Comparison of ENCODE assay signal across 11 cellular contexts in genomic region chr4:48489683-48490011, GRCh38. TPM values are rescaled to one million over a fixed set of nuclear protein-coding genes. Genes with fewer than 3 reads are reported as not detected.
DNase-seq lines count a peak whose midpoint lies in the region; ATAC-seq, FAIRE-seq and TF ChIP-seq lines count a peak whose summit lies in the region.
"Had no signal": no experiment of that assay in that cellular context is flagged by ENCODE, and none has a peak within 500 bp of the region (broad histone marks: within the 10 kb centered on the region; RNA-seq: fewer than 3 reads in every experiment).

No MANE protein-coding gene starts in this region.

- POLR2A ChIA-PET in activated CD4-positive, alpha-beta T cell treated with anti-CD3 and anti-CD28 coated beads for 36 hours (lab: Charles Lee) = no interaction called here
- POLR2A ChIA-PET in activated CD4-positive, alpha-beta T cell treated with anti-CD3 and anti-CD28 coated beads, Interleukin-2, amount 10 ng/mL, durations not matched to agents 7 days and 5 days (lab: Charles Lee) = no interaction called here

- CTCF ChIA-PET in activated CD4-positive, alpha-beta T cell treated with anti-CD3 and anti-CD28 coated beads for 36 hours (lab: Charles Lee) = interaction anchor here (1.1 kb wide), 1 partner anchor 67 kb away, joined by 3 read pairs; no protein-coding TSS in a partner anchor
- CTCF ChIA-PET in activated CD4-positive, alpha-beta T cell treated with anti-CD3 and anti-CD28 coated beads, Interleukin-2, amount 10 ng/mL, durations not matched to agents 7 days and 5 days (lab: Charles Lee) = no interaction called here

- no peaks in the 10 kb centered on the region for H3K9me3 Mint-ChIP-seq in activated CD4-positive, alpha-beta T cell treated with anti-CD3 and anti-CD28 coated beads for 36 hours (ENCODE audit: low read depth)
- H3K9me3 Mint-ChIP-seq in activated CD4-positive, alpha-beta T cell treated with anti-CD3 and anti-CD28 coated beads, Interleukin-2, amount 10 ng/mL, durations not matched to agents 7 days and 5 days = no peaks in the 10 kb centered on the region
- no peaks in the 10 kb centered on the region for H3K9me3 Mint-ChIP-seq in activated naive CD8-positive, alpha-beta T cell (ENCODE audit: low read depth)
- H3K9me3 Mint-ChIP-seq in stimulated activated naive CD8-positive, alpha-beta T cell treated with anti-CD3 and anti-CD28 coated beads, Interleukin-15, amount 100 ng/mL, for 72 hours = no peaks in the 10 kb centered on the region

- TF ChIP-seq CTCF in keratinocyte (optimal IDR thresholded peaks at IDR 0.05 in 1 of 3, IDR thresholded peaks at IDR 0.05 in 1 of 3, conservative IDR thresholded peaks at IDR 0.05 in 1 of 3; ENCODE audit: extremely low read depth in 1 of 3, insufficient read depth in 2 of 3, low read length in 3 of 3) = no peak

- H3K27ac ChIP-seq in keratinocyte (ENCODE audit: control insufficient read depth, insufficient read depth, low read length) = no peak overlapping the region

- dilution Hi-C loops in keratinocyte (cut with MboI; ENCODE audit: extremely low pct_ligation_motif_present, low sequenced_read_pairs) = no loop called here

- FAIRE-seq in keratinocyte (lab: Jason Lieb, UNC) = no peak

- DNase-seq in activated CD4-positive, alpha-beta T cell treated with anti-CD3 and anti-CD28 coated beads for 36 hours = no peak
- no peak for DNase-seq in activated CD4-positive, alpha-beta T cell treated with anti-CD3 and anti-CD28 coated beads, Interleukin-2, amount 10 ng/mL, durations not matched to agents 7 days and 5 days
- no peak for DNase-seq in keratinocyte (ENCODE audit: low read depth, low spot score)
- DNase-seq in stimulated activated naive CD8-positive, alpha-beta T cell treated with anti-CD3 and anti-CD28 coated beads, Interleukin-15, amount 100 ng/mL, for 72 hours = no peak
- no peak for DNase-seq in NCI-H1930 (lab: John Stamatoyannopoulos, UW)
- DNase-seq in MV-4-11 (lab: John Stamatoyannopoulos, UW) = no peak
- DNase-seq: GF-D8 had no signal

- H3K9me3 ChIP-seq in keratinocyte (ENCODE audit: control insufficient read depth, low read depth, low read length) = no peaks in the 10 kb centered on the region

- no peaks in the 10 kb centered on the region for H3K36me3 Mint-ChIP-seq in activated CD4-positive, alpha-beta T cell treated with anti-CD3 and anti-CD28 coated beads for 36 hours (ENCODE audit: low read depth)
- no peaks in the 10 kb centered on the region for H3K36me3 Mint-ChIP-seq in activated CD4-positive, alpha-beta T cell treated with anti-CD3 and anti-CD28 coated beads, Interleukin-2, amount 10 ng/mL, durations not matched to agents 7 days and 5 days (ENCODE audit: low read depth)
- H3K36me3 Mint-ChIP-seq in activated naive CD8-positive, alpha-beta T cell = no peaks in the 10 kb centered on the region

- H3K4me2 ChIP-seq in keratinocyte (ENCODE audit: control insufficient read depth, extremely low read depth, insufficient read depth, low read depth, low read length) = peak overlapping the region; percentile 62

- no peaks in the 10 kb centered on the region for H4K20me1 ChIP-seq in keratinocyte (ENCODE audit: control insufficient read depth, extremely low read depth, insufficient read depth, low read length)

- no peak for ATAC-seq in activated CD4-positive, alpha-beta T cell treated with anti-CD3 and anti-CD28 coated beads for 36 hours
- ATAC-seq in stimulated activated naive CD8-positive, alpha-beta T cell treated with anti-CD3 and anti-CD28 coated beads, Interleukin-15, amount 100 ng/mL, for 72 hours = no peak
- no peak for ATAC-seq in GM18870 (IDR thresholded peaks at IDR 0.05; ENCODE audit: unreplicated experiment)

- H3K27me3 Mint-ChIP-seq in activated CD4-positive, alpha-beta T cell treated with anti-CD3 and anti-CD28 coated beads for 36 hours = peaks cover 49% of the 10 kb centered on the region
- H3K27me3 Mint-ChIP-seq in activated CD4-positive, alpha-beta T cell treated with anti-CD3 and anti-CD28 coated beads, Interleukin-2, amount 10 ng/mL, durations not matched to agents 7 days and 5 days = peaks cover 62% of the 10 kb centered on the region
- peaks cover 26% of the 10 kb centered on the region for H3K27me3 Mint-ChIP-seq in activated naive CD8-positive, alpha-beta T cell
- H3K27me3 Mint-ChIP-seq in stimulated activated naive CD8-positive, alpha-beta T cell treated with anti-CD3 and anti-CD28 coated beads, Interleukin-15, amount 100 ng/mL, for 72 hours = peaks cover 69% of the 10 kb centered on the region

- no peak overlapping the region for H3K9ac ChIP-seq in keratinocyte (ENCODE audit: control insufficient read depth, extremely low read depth, insufficient read depth, low read length)

- no peak overlapping the region for H2AFZ ChIP-seq in keratinocyte (ENCODE audit: control insufficient read depth, low read length)

- H3K4me3 ChIP-seq in keratinocyte (ENCODE audit: control insufficient read depth in 2 of 3, extremely low read depth in 1 of 3, insufficient read depth in 2 of 3, low read depth in 1 of 3, low read length in 3 of 3) = peak overlapping the region in 1 of 3 experiments; percentile 22

- peaks cover 42% of the 10 kb centered on the region for H3K27me3 ChIP-seq in keratinocyte (ENCODE audit: control insufficient read depth, extremely low read depth, insufficient read depth, low read length)

- H3K4me1 ChIP-seq in keratinocyte (ENCODE audit: control insufficient read depth, extremely low read depth, insufficient read depth, low read length) = no peaks in the 10 kb centered on the region

- H3K4me1 Mint-ChIP-seq in activated CD4-positive, alpha-beta T cell treated with anti-CD3 and anti-CD28 coated beads for 36 hours = no peaks in the 10 kb centered on the region
- H3K4me1 Mint-ChIP-seq in activated CD4-positive, alpha-beta T cell treated with anti-CD3 and anti-CD28 coated beads, Interleukin-2, amount 10 ng/mL, durations not matched to agents 7 days and 5 days = peaks cover 1% of the 10 kb centered on the region
- peaks cover 3% of the 10 kb centered on the region for H3K4me1 Mint-ChIP-seq in activated naive CD8-positive, alpha-beta T cell (ENCODE audit: low read depth)
- peaks cover 11% of the 10 kb centered on the region for H3K4me1 Mint-ChIP-seq in stimulated activated naive CD8-positive, alpha-beta T cell treated with anti-CD3 and anti-CD28 coated beads, Interleukin-15, amount 100 ng/mL, for 72 hours

- H3K27ac Mint-ChIP-seq in activated CD4-positive, alpha-beta T cell treated with anti-CD3 and anti-CD28 coated beads for 36 hours = no peak overlapping the region
- H3K27ac Mint-ChIP-seq in activated CD4-positive, alpha-beta T cell treated with anti-CD3 and anti-CD28 coated beads, Interleukin-2, amount 10 ng/mL, durations not matched to agents 7 days and 5 days = no peak overlapping the region
- H3K27ac Mint-ChIP-seq in activated naive CD8-positive, alpha-beta T cell = no peak overlapping the region
- no peak overlapping the region for H3K27ac Mint-ChIP-seq in stimulated activated naive CD8-positive, alpha-beta T cell treated with anti-CD3 and anti-CD28 coated beads, Interleukin-15, amount 100 ng/mL, for 72 hours

- intact Hi-C loops in activated CD4-positive, alpha-beta T cell treated with anti-CD3 and anti-CD28 coated beads for 36 hours (cut with DNase I, micrococcal nuclease) = loop anchor here in 1 of 2 experiments (10.0 kb wide), 1 partner anchor 175 kb away; no protein-coding TSS in a partner anchor

- no peaks in the 10 kb centered on the region for H3K79me2 ChIP-seq in keratinocyte (ENCODE audit: control insufficient read depth, insufficient read depth, low read length)

- no peaks in the 10 kb centered on the region for H3K9me1 ChIP-seq in keratinocyte (ENCODE audit: control insufficient read depth, extremely low read depth, insufficient read depth, low read length)

- H3K36me3 ChIP-seq in keratinocyte (ENCODE audit: control insufficient read depth in 2 of 2, extremely low read depth in 1 of 2, insufficient read depth in 2 of 2, low read length in 2 of 2) = no peaks in the 10 kb centered on the region

- H3K4me3 Mint-ChIP-seq in activated CD4-positive, alpha-beta T cell treated with anti-CD3 and anti-CD28 coated beads for 36 hours = peak overlapping the region; percentile 23
- no peak overlapping the region for H3K4me3 Mint-ChIP-seq in activated CD4-positive, alpha-beta T cell treated with anti-CD3 and anti-CD28 coated beads, Interleukin-2, amount 10 ng/mL, durations not matched to agents 7 days and 5 days
- H3K4me3 Mint-ChIP-seq in activated naive CD8-positive, alpha-beta T cell = peak overlapping the region; percentile 44
- H3K4me3 Mint-ChIP-seq in stimulated activated naive CD8-positive, alpha-beta T cell treated with anti-CD3 and anti-CD28 coated beads, Interleukin-15, amount 100 ng/mL, for 72 hours = peak overlapping the region; percentile 75 to 77

RNA-seq across cellular contexts. Expression of gene ZAR1, which starts 0.4 kb away (rescaled TPM):
- total RNA-seq in activated CD4-positive, alpha-beta T cell treated with anti-CD3 and anti-CD28 coated beads for 36 hours = not detected
- total RNA-seq in activated CD4-positive, alpha-beta T cell treated with anti-CD3 and anti-CD28 coated beads, Interleukin-2, amount 10 ng/mL, durations not matched to agents 7 days and 5 days = not detected
- not detected in 3 replicates for polyA plus RNA-seq in keratinocyte
- not detected for polyA plus RNA-seq in keratinocyte (2011; ENCODE audit: low read depth)
- polyA plus RNA-seq in keratinocyte (2011; cell fraction: cytosol; rRNA removed) = not detected in 2 replicates
- 0.08 TPM in 1 of 2 replicates, not detected in the other for polyA plus RNA-seq in keratinocyte (2011; cell fraction: nucleus; rRNA removed)
- not detected in 2 replicates for polyA plus RNA-seq in keratinocyte (2012; ENCODE audit: low replicate concordance)
- polyA minus RNA-seq in keratinocyte = not detected in 3 replicates
- not detected for polyA minus RNA-seq in keratinocyte (2011; cell fraction: cytosol; rRNA and poly(A)+ RNA removed)
- not detected in 2 replicates for polyA minus RNA-seq in keratinocyte (2011; cell fraction: nucleus; rRNA and poly(A)+ RNA removed)
- total RNA-seq: HT1080, NCI-H460 had no signal

RNA-seq across cellular contexts. Expression of gene SLC10A4, which starts 6.5 kb away (rescaled TPM):
- not detected for total RNA-seq in activated CD4-positive, alpha-beta T cell treated with anti-CD3 and anti-CD28 coated beads for 36 hours
- total RNA-seq in activated CD4-positive, alpha-beta T cell treated with anti-CD3 and anti-CD28 coated beads, Interleukin-2, amount 10 ng/mL, durations not matched to agents 7 days and 5 days = not detected
- polyA plus RNA-seq in keratinocyte = 0.07 TPM in 1 of 3 replicates, not detected in the others
- polyA plus RNA-seq in keratinocyte (2011; ENCODE audit: low read depth) = not detected
- polyA plus RNA-seq in keratinocyte (2011; cell fraction: cytosol; rRNA removed) = not detected in 2 replicates
- polyA plus RNA-seq in keratinocyte (2011; cell fraction: nucleus; rRNA removed) = 0.12 and 0.14 TPM in 2 replicates
- not detected in 2 replicates for polyA plus RNA-seq in keratinocyte (2012; ENCODE audit: low replicate concordance)
- polyA minus RNA-seq in keratinocyte = not detected in 3 replicates
- not detected for polyA minus RNA-seq in keratinocyte (2011; cell fraction: cytosol; rRNA and poly(A)+ RNA removed)
- polyA minus RNA-seq in keratinocyte (2011; cell fraction: nucleus; rRNA and poly(A)+ RNA removed) = not detected in 2 replicates
